Comparison of ENCODE assay signal across 7 cellular contexts in the genomic region with DNA sequence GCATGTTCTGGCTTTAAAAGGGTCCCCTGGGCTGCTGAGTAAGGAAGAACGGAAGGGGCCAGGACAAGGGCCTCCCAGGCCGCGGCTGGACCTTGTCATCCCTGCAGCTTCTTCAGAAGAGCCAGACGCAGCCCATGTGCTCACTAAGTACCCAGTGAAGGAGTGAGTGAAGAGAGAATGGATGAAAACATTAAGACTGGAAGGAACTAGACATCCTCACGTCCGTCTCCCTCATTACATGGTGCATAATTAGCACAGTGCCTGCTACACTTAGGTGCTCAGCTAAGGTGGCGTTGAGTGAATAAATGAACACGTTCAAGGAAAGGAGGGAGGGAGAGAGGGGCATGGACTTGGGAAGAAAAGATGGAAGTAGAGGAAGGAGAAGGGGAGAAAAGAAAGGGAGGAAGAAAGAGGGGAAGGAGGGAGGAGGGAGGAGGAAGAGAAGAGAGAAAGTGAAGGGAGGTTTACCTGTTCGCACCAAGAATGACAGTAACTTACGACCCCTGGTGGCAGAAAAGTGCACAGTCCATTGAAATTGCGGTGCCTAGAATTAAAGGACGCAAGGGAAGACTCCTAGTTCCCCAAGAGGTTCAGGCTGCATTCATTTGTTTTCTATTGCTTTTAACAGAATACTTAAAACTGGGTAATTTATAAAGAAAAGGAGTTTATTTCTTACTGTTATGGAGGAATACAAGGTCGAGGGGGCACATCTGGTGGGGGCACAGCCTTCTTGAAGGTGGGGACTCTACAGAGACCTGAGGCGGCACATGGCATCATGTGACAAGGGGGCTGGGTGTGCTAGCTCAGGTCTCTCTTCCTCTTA. TPM values are rescaled to one million over a fixed set of nuclear protein-coding genes. Genes with fewer than 3 reads are reported as not detected.
A peak's percentile ranks its signal among the peaks of the same experiment; 100 is the strongest.
DNase-seq lines count a peak whose midpoint lies in the region; ATAC-seq and TF ChIP-seq lines count a peak whose summit lies in the region.

No MANE protein-coding gene starts in this region.

- H3K9me3 Mint-ChIP-seq in brain, result no peaks in the 10 kb centered on the region

- DNase-seq in GM13976 (ENCODE audit: low spot score), result peak; percentile 69
- DNase-seq in NCI-H2029 (lab: John Stamatoyannopoulos, UW), result peak; percentile 65
- peak; percentile 43 for DNase-seq in UCSD-AML1 (lab: John Stamatoyannopoulos, UW; ENCODE audit: unreplicated experiment)
- peak; percentile 45 for DNase-seq in kidney glomerular epithelial cell (lab: John Stamatoyannopoulos, UW)
- peak; percentile 77 for DNase-seq in stimulated activated CD4-positive, alpha-beta T cell treated with anti-CD3 and anti-CD28 coated beads, Interleukin-4, amount 100 ng/mL, for 24 hours

- no peaks in the 10 kb centered on the region for H3K27me3 Mint-ChIP-seq in brain

- H3K36me3 Mint-ChIP-seq in brain, result peaks cover 40% of the 10 kb centered on the region

- peaks cover 62% of the 10 kb centered on the region for H3K4me1 Mint-ChIP-seq in brain

- in situ Hi-C loops in GM13976 (cut with MboI; ENCODE audit: low sequenced_read_pairs, unreplicated experiment), result loop anchor here (5.0 to 25.0 kb wide), 2 partner anchors 159 to 544 kb away; no protein-coding TSS in a partner anchor

- peak overlapping the region; percentile 15 to 86 (median 33) for H3K27ac Mint-ChIP-seq in brain

- ATAC-seq in GM21360 (IDR thresholded peaks at IDR 0.05; ENCODE audit: unreplicated experiment), result no peak

- peak; percentile 82 for TF ChIP-seq CTCF in GM13976 (IDR thresholded peaks at IDR 0.05; ENCODE audit: borderline replicate concordance, control extremely low read depth, extremely low read depth, insufficient read depth, missing control alignments)
- peak; percentile 81 to 85 for TF ChIP-seq CTCF in brain (conservative IDR thresholded peaks at IDR 0.05)

- H3K4me3 Mint-ChIP-seq in brain, result peak overlapping the region in 4 of 5 experiments; percentile 15 to 59 (median 22)

RNA-seq across cellular contexts. Expression of gene TP53RK, which starts 8.0 kb away (rescaled TPM):
- polyA plus RNA-seq in brain (ENCODE audit: insufficient read depth, low read depth, low replicate concordance), result 8.3 TPM

RNA-seq across cellular contexts. Expression of gene SLC2A10, which starts 28.2 kb away (rescaled TPM):
- polyA plus RNA-seq in brain (ENCODE audit: insufficient read depth, low read depth, low replicate concordance), result 1.1 TPM

RNA-seq across cellular contexts. Expression of gene SLC13A3, which starts 30.0 kb away (rescaled TPM):
- 10.3 TPM for polyA plus RNA-seq in brain (ENCODE audit: insufficient read depth, low read depth, low replicate concordance)
